ENCODE assay signal across 1 cellular context in the genomic region with DNA sequence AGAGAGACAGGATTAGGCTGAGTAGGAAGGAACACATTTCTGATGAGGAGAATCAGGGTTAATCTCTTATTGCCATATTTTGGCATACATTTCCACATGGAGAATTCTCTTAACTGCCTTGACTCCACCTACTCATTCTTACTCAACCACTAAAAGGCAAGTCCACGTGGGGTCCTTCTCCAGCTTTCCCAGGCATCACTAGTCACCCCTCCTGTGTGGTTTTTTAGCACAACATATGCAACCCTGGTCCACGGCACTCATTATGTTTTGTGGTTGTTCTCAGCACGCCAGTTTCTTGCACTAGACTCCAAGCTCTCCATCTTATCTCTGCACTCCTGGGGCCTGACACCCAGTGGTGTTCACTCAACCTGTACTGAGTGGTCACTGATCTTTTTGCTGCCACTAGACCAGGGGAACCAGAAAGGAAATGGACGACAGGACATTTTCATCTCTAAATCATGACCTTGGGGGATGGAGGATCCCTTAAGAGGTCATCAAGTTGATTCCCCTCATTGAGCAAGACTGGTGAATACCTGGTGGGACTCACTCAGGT.
TF ChIP-seq lines count a peak whose summit lies in the region.

No MANE protein-coding gene starts in this region.

TF ChIP-seq in SK-N-SH, 30 proteins besides CTCF, POLR2A, EP300 and RAD21 (continued from another document):
- no peak for TF ChIP-seq SIN3A (IDR thresholded peaks at IDR 0.05; ENCODE audit: borderline replicate concordance, low read depth, low read length)
- no peak for TF ChIP-seq USF1 (IDR thresholded peaks at IDR 0.05; ENCODE audit: borderline replicate concordance, low read depth)
- TF ChIP-seq ELF1 (IDR thresholded peaks at IDR 0.05), result no peak
TF ChIP-seq in SK-N-SH: peak in this region for 0.
